1 cellular context compared by ENCODE assay signal in genomic region chr17:81727324-81728031, GRCh38.
TF ChIP-seq lines count a peak whose summit lies in the region.

No MANE protein-coding gene starts in this region.

TF ChIP-seq in HepG2, 621 proteins besides CTCF, POLR2A, EP300 and RAD21 (continued from another document and continues in another):
- TF ChIP-seq ZSCAN21 (CRISPR knock-in tag; IDR thresholded peaks at IDR 0.05; ENCODE audit: borderline replicate concordance) (peak; percentile 98), ZNF878 (CRISPR knock-in tag; IDR thresholded peaks at IDR 0.05) (peak; percentile 99), ZBED4 (CRISPR knock-in tag; IDR thresholded peaks at IDR 0.05; ENCODE audit: borderline replicate concordance) (peak; percentile 94), HOMEZ (CRISPR knock-in tag; IDR thresholded peaks at IDR 0.05; ENCODE audit: low read depth) (peak; percentile 82; the same call in 1 of the 2 replicates), ZNF260 (CRISPR knock-in tag; IDR thresholded peaks at IDR 0.05; ENCODE audit: borderline replicate concordance, low read depth) (no peak), ZNF143 (CRISPR knock-in tag; IDR thresholded peaks at IDR 0.05) (peak; percentile 69; the same call in 1 of the 2 replicates), NFRKB (IDR thresholded peaks at IDR 0.05) (0 out of 2 replicates have a peak, but pooled peaks have one; percentile 33), ATF5 (CRISPR knock-in tag; IDR thresholded peaks at IDR 0.05; ENCODE audit: low read depth) (peak; percentile 97), ATF3 (CRISPR knock-in tag; IDR thresholded peaks at IDR 0.05) (peak; percentile 82; the same call in 1 of the 2 replicates), MLXIP (CRISPR knock-in tag; IDR thresholded peaks at IDR 0.05; ENCODE audit: borderline replicate concordance) (peak; percentile 83; the same call in 1 of the 2 replicates), ZKSCAN1 (IDR thresholded peaks at IDR 0.05; ENCODE audit: low read length) (no peak), PPARG (CRISPR knock-in tag; conservative IDR thresholded peaks at IDR 0.05) (peak; percentile 89), FOXA1 (IDR thresholded peaks at IDR 0.05) (peak; percentile 59; the same call in 1 of the 2 replicates), FOXA1 (CRISPR knock-in tag; IDR thresholded peaks at IDR 0.05) (peak; percentile 59), ARID4A (CRISPR knock-in tag; IDR thresholded peaks at IDR 0.05; ENCODE audit: borderline replicate concordance) (peak; percentile 78; the same call in 1 of the 2 replicates), MATR3 (CRISPR knock-in tag; IDR thresholded peaks at IDR 0.05) (no peak), ZNF138 (CRISPR knock-in tag; IDR thresholded peaks at IDR 0.05; ENCODE audit: low read depth) (peak; percentile 98), MAFG (CRISPR knock-in tag; IDR thresholded peaks at IDR 0.05) (no peak), REST (IDR thresholded peaks at IDR 0.05; ENCODE audit: borderline replicate concordance in 1 of 2, low read depth in 1 of 2, low read length in 2 of 2) (peak in 1 of 2 experiments; percentile 49; a peak in 1 of 4 replicates), ZNF34 (CRISPR knock-in tag; IDR thresholded peaks at IDR 0.05; ENCODE audit: borderline replicate concordance) (no peak), ZNF318 (CRISPR knock-in tag; IDR thresholded peaks at IDR 0.05) (peak; percentile 99)
